ENCODE assay signal across 21 cellular contexts in the genomic region with DNA sequence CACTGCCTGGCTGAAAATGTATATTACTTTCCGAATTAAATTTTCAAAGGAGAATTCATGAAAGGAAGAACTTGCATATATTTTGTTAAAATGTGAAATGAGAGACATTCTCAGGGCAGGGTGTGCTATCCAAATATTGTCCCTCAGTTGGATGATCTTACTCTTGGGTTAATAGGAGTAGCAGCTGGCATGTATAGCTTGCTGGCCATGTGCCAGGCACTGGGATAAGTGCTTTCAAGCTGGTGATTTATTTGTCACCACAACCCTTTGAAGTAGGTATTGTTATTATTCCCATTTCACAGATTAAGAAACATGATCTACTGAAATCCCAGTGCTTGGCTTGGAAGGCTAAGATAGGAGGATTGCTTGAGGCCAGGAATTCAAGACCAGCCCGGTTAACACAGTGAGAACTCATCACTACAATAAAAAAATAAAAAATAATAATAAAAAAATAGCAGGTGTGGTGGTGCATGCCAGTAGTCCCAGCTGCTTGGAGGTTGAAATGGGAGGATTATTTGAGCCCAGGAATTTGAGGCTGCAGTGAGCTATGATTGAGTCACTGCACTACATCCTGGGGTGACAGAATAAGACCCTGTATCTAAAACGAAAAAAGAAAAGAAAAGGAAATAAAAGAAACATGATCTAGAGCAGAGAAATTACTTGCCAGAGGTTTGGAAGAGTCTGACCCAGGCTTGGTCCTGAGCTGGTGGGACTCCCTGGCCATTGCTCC. TPM values are rescaled to one million over a fixed set of nuclear protein-coding genes. Genes with fewer than 3 reads are reported as not detected.
DNase-seq lines count a peak whose midpoint lies in the region; ATAC-seq and TF ChIP-seq lines count a peak whose summit lies in the region.
"Had no signal": no experiment of that assay in that cellular context is flagged by ENCODE, and none has a peak within 500 bp of the region (broad histone marks: within the 10 kb centered on the region; RNA-seq: fewer than 3 reads in every experiment).

No MANE protein-coding gene starts in this region.

- H3K4me3 ChIP-seq in uterus = no peak overlapping the region
- no peak overlapping the region for H3K4me3 ChIP-seq in ovary
- H3K4me3 ChIP-seq: coronary artery, GM23338, heart left ventricle, lung had no signal

- DNase-seq in NCI-H2227 (lab: John Stamatoyannopoulos, UW; ENCODE audit: unreplicated experiment) (peak; percentile 1), NCI-H2227 treated with DMSO at 0.1 percent for 48 hours (lab: John Stamatoyannopoulos, UW) (no peak), NCI-H1694 treated with DMSO at 0.1 percent for 48 hours (lab: John Stamatoyannopoulos, UW) (peak; percentile 27), NCI-H774 (lab: John Stamatoyannopoulos, UW) (peak; percentile 43), uterus (no peak), ovary (no peak), LoVo (ENCODE audit: low spot score) (no peak)
- DNase-seq: activated CD4-positive, alpha-beta T cell treated with anti-CD3 and anti-CD28 coated beads for 36 hours; brain microvascular endothelial cell; heart left ventricle; NCI-H1048; occipital lobe; RPMI8226; substantia nigra; SW 1271 had no signal

- intact Hi-C loops in uterus (cut with DNase I; ENCODE audit: low total_unique reads) = no loop called here
- intact Hi-C loops in ovary (cut with DNase I) = no loop called here

- TF ChIP-seq CTCF in uterus (IDR thresholded peaks at IDR 0.05) (no peak), ovary (IDR thresholded peaks at IDR 0.05) (no peak)

- ATAC-seq in GM19467 (IDR thresholded peaks at IDR 0.05; ENCODE audit: unreplicated experiment) = no peak
- ATAC-seq: activated CD4-positive, alpha-beta T cell treated with anti-CD3 and anti-CD28 coated beads for 36 hours; heart left ventricle had no signal

- H3K36me3 ChIP-seq in uterus (no peaks in the 10 kb centered on the region), ovary (no peaks in the 10 kb centered on the region)
- H3K36me3 ChIP-seq: brain microvascular endothelial cell, heart left ventricle had no signal

- no peak for TF ChIP-seq EP300 in ovary (IDR thresholded peaks at IDR 0.05)

- TF ChIP-seq POLR2A in uterus (IDR thresholded peaks at IDR 0.05) = no peak
- TF ChIP-seq POLR2A in ovary (IDR thresholded peaks at IDR 0.05) = no peak

- H3K27me3 ChIP-seq in uterus = no peaks in the 10 kb centered on the region
- H3K27me3 ChIP-seq in ovary = no peaks in the 10 kb centered on the region

- H3K27ac ChIP-seq in uterus = peak overlapping the region; percentile 17 to 46
- no peak overlapping the region for H3K27ac ChIP-seq in ovary
- H3K27ac ChIP-seq: brain microvascular endothelial cell, C4-2B, coronary artery, heart left ventricle, KMS-11 had no signal

- WGBS in ovary, 3 donors = 37 to 57% (median 52%) methylated on average over 3 of the region's 3 CpGs

- H3K4me1 ChIP-seq in uterus (no peaks in the 10 kb centered on the region), ovary (ENCODE audit: insufficient read depth) (no peaks in the 10 kb centered on the region)

- H3K9me3 ChIP-seq in uterus (no peaks in the 10 kb centered on the region), ovary (no peaks in the 10 kb centered on the region)
- H3K9me3 ChIP-seq: heart left ventricle had no signal

RNA-seq across cellular contexts. Expression of gene MPHOSPH6, which starts 11.6 kb away (rescaled TPM):
- total RNA-seq in uterus (10 to 100 TPM; 18.4 to 55.6 (median 29.8) TPM), ovary (10 to 100 TPM in 6 of 7 donors, 1 to 10 TPM in 1; 7.1 to 30.4 (median 13.1) TPM)
- polyA plus RNA-seq in ovary = 10 to 100 TPM; 14.4 to 41.3 TPM

Comparison
In these comparisons a context has a peak if more than half of its experiments do, and no peak if none do; other contexts are left out.
1. DNase-seq: peak in NCI-H2227 (single experiment), NCI-H1694 treated with DMSO at 0.1 percent for 48 hours (single experiment) and NCI-H774 (single experiment); none in NCI-H2227 treated with DMSO at 0.1 percent for 48 hours (single experiment), uterus (0 of 2), ovary (0 of 5) and LoVo (single experiment).
2. H3K27ac ChIP-seq: peak in uterus (2 of 2); none in ovary (0 of 2).